Comparison of ENCODE assay signal across 13 cellular contexts in the genomic region with DNA sequence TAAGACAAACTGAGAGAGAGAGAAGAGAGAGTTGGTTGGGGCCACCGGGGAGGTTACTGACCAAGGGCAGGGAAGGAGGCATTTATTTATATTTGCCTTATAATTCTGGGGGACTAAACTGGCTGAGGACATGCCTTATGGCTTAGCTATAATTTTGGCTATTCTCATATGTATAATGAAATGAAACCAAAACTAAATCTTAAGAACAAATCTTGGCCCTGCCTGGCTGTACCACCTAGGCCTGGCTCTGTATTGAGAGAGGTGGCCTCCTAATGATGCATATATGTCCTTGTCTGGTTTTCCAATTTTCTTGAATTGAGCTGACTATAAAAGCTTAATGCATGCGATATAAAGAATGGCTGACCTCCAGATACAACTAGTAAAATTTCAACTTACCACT. TPM values are rescaled to one million over a fixed set of nuclear protein-coding genes. Genes with fewer than 3 reads are reported as not detected.
DNase-seq lines count a peak whose midpoint lies in the region; ATAC-seq, FAIRE-seq and TF ChIP-seq lines count a peak whose summit lies in the region.
"Had no signal": no experiment of that assay in that cellular context is flagged by ENCODE, and none has a peak within 500 bp of the region (broad histone marks: within the 10 kb centered on the region; RNA-seq: fewer than 3 reads in every experiment).

No MANE protein-coding gene starts in this region.

- H3K4me3 ChIP-seq in CD8-positive, alpha-beta T cell (ENCODE audit: low read depth, low read length) = no peak overlapping the region
- H3K4me3 ChIP-seq in PC-3 (ENCODE audit: low read length) (peak overlapping the region; percentile 31; the same call in 1 of the 2 replicates), psoas muscle (no peak overlapping the region), kidney (ENCODE audit: low read length in 2 of 2) (no peak overlapping the region)
- H3K4me3 ChIP-seq: cardiac muscle cell had no signal

- peak overlapping the region; percentile 23; the same call in 1 of the 2 replicates for H3K9ac ChIP-seq in PC-3 (ENCODE audit: low read length)
- H3K9ac ChIP-seq in kidney (ENCODE audit: low read length in 2 of 2) = no peak overlapping the region
- H3K9ac ChIP-seq: SK-N-SH had no signal

- H2AFZ ChIP-seq in PC-3 (ENCODE audit: low read length) = peak overlapping the region; percentile 55

- H3K36me3 Mint-ChIP-seq in CD8-positive, alpha-beta T cell = peaks cover 18% of the 10 kb centered on the region
- peaks cover 14% of the 10 kb centered on the region for H3K36me3 Mint-ChIP-seq in central memory CD8-positive, alpha-beta T cell (ENCODE audit: insufficient read depth)
- H3K36me3 Mint-ChIP-seq in HFFc6 (ENCODE audit: low read depth) = peaks cover 9% of the 10 kb centered on the region

- H3K27me3 ChIP-seq in CD8-positive, alpha-beta T cell (ENCODE audit: insufficient read depth, low read length) = no peaks in the 10 kb centered on the region
- H3K27me3 ChIP-seq in PC-3 (ENCODE audit: low read length) (no peaks in the 10 kb centered on the region), psoas muscle (ENCODE audit: insufficient read depth in 3 of 3, low read length in 2 of 3) (no peaks in the 10 kb centered on the region)
- H3K27me3 ChIP-seq: cardiac muscle cell had no signal

- no peaks in the 10 kb centered on the region for H3K27me3 Mint-ChIP-seq in CD8-positive, alpha-beta T cell (ENCODE audit: low read depth)
- no peaks in the 10 kb centered on the region for H3K27me3 Mint-ChIP-seq in central memory CD8-positive, alpha-beta T cell
- H3K27me3 Mint-ChIP-seq in HFFc6 (ENCODE audit: insufficient read depth) = no peaks in the 10 kb centered on the region; the same call in 1 of the 2 replicates

- peaks cover 40% of the 10 kb centered on the region for H3K4me1 Mint-ChIP-seq in CD8-positive, alpha-beta T cell (ENCODE audit: low read depth)
- H3K4me1 Mint-ChIP-seq in central memory CD8-positive, alpha-beta T cell = peaks cover 37% of the 10 kb centered on the region
- H3K4me1 Mint-ChIP-seq in HFFc6 (ENCODE audit: low read depth) = peaks cover 14% of the 10 kb centered on the region

- TF ChIP-seq CTCF in CD8-positive, alpha-beta T cell (IDR thresholded peaks at IDR 0.05) = no peak
- no peak for TF ChIP-seq CTCF in PC-3 (conservative IDR thresholded peaks at IDR 0.05; ENCODE audit: low read depth, low read length)
- no peak for TF ChIP-seq CTCF in psoas muscle (IDR thresholded peaks at IDR 0.05)
- TF ChIP-seq CTCF in kidney (IDR thresholded peaks at IDR 0.05; ENCODE audit: borderline replicate concordance, extremely low read depth, insufficient read depth) = no peak
- TF ChIP-seq CTCF in HFFc6 (IDR thresholded peaks at IDR 0.05) = no peak

- H3K27ac ChIP-seq in CD8-positive, alpha-beta T cell (ENCODE audit: low read depth, low read length) = no peak overlapping the region
- H3K27ac ChIP-seq in PC-3 (ENCODE audit: low read length) = peak overlapping the region; percentile 12; the same call in 1 of the 2 replicates
- H3K27ac ChIP-seq in psoas muscle = peak overlapping the region; percentile 7
- H3K27ac ChIP-seq in kidney (ENCODE audit: low read depth in 2 of 2, low read length in 2 of 2) = no peak overlapping the region
- H3K27ac ChIP-seq: cardiac muscle cell had no signal

- peak overlapping the region; percentile 80 for H3K27ac Mint-ChIP-seq in CD8-positive, alpha-beta T cell
- H3K27ac Mint-ChIP-seq in central memory CD8-positive, alpha-beta T cell (ENCODE audit: low read depth) = peak overlapping the region; percentile 92
- no peak overlapping the region for H3K27ac Mint-ChIP-seq in HFFc6
- H3K27ac Mint-ChIP-seq: WTC11 had no signal

- DNase-seq in CD8-positive, alpha-beta T cell = no peak
- DNase-seq in PC-3 (no peak), psoas muscle (no peak), kidney (no peak), HFFc6 (no peak)
- DNase-seq in central memory CD8-positive, alpha-beta T cell (ENCODE audit: low spot score in 2 of 2) = no peak
- DNase-seq: C1 segment of cervical spinal cord, SK-N-SH had no signal

- peaks cover 9% of the 10 kb centered on the region for H4K20me1 ChIP-seq in PC-3 (ENCODE audit: low read length)

- no peaks in the 10 kb centered on the region for H3F3A ChIP-seq in PC-3 (ENCODE audit: low read length, unreplicated experiment)

- ATAC-seq in CD8-positive, alpha-beta T cell = no peak
- ATAC-seq in PC-3 (no peak), psoas muscle (no peak), HG03025 (IDR thresholded peaks at IDR 0.05; ENCODE audit: low FRiP score, unreplicated experiment) (no peak), HG03095 (IDR thresholded peaks at IDR 0.05; ENCODE audit: unreplicated experiment) (no peak)
- no peak for ATAC-seq in central memory CD8-positive, alpha-beta T cell (replicated peaks; ENCODE audit: extremely low read depth, poor library complexity, severe bottlenecking)
- ATAC-seq: WTC11 had no signal

- POLR2A ChIA-PET in CD8-positive, alpha-beta T cell (lab: Charles Lee) = interaction anchor here (1.0 to 1.2 kb wide), 2 partner anchors 17 to 127 kb away, joined by 3 read pairs; no protein-coding TSS in a partner anchor
- POLR2A ChIA-PET in PC-3 (lab: Charles Lee; ENCODE audit: unreplicated experiment) = interaction anchor here (0.7 kb wide), 1 partner anchor 134 kb away, joined by 4 read pairs; no protein-coding TSS in a partner anchor

- CTCF ChIA-PET in CD8-positive, alpha-beta T cell (lab: Charles Lee) = interaction anchor here (12.9 kb wide), 1 partner anchor 154 kb away, joined by 168 read pairs; no protein-coding TSS in a partner anchor
- CTCF ChIA-PET in PC-3 (lab: Charles Lee) = no interaction called here

- H3K4me2 ChIP-seq in PC-3 (ENCODE audit: low read length) = peak overlapping the region; percentile 70
- H3K4me2 ChIP-seq: SK-N-SH had no signal

- no peak for FAIRE-seq in kidney (lab: Jason Lieb, UNC)
- FAIRE-seq: HTR-8/SVneo had no signal

- no peaks in the 10 kb centered on the region for H3K9me2 ChIP-seq in PC-3 (replicated peaks; ENCODE audit: low read length)
- H3K9me2 ChIP-seq: SK-N-SH had no signal

- H3K4me1 ChIP-seq in CD8-positive, alpha-beta T cell (ENCODE audit: insufficient read depth, low read length) = peaks cover 26% of the 10 kb centered on the region
- H3K4me1 ChIP-seq in PC-3 (ENCODE audit: insufficient read depth, low read length) (peaks cover 26% of the 10 kb centered on the region), psoas muscle (peaks cover 38% of the 10 kb centered on the region), kidney (ENCODE audit: control insufficient read depth in 1 of 2, insufficient read depth in 1 of 2, low read depth in 1 of 2, low read length in 2 of 2) (peaks cover 8 to 9% of the 10 kb centered on the region in 2 donors)

- H3K9me3 ChIP-seq in CD8-positive, alpha-beta T cell (ENCODE audit: low read length) = no peaks in the 10 kb centered on the region
- H3K9me3 ChIP-seq in PC-3 (ENCODE audit: low read length) = no peaks in the 10 kb centered on the region
- H3K9me3 ChIP-seq in psoas muscle = no peaks in the 10 kb centered on the region
- no peaks in the 10 kb centered on the region for H3K9me3 ChIP-seq in kidney (ENCODE audit: control insufficient read depth in 1 of 2, low read length in 2 of 2)
- H3K9me3 ChIP-seq: SK-N-SH had no signal

- no TSS peak for BruUV-seq in PC-3 (replicated peaks; lab: Mats Ljungman, UMichigan)

- H3K9me3 Mint-ChIP-seq in CD8-positive, alpha-beta T cell = no peaks in the 10 kb centered on the region
- no peaks in the 10 kb centered on the region for H3K9me3 Mint-ChIP-seq in central memory CD8-positive, alpha-beta T cell
- H3K9me3 Mint-ChIP-seq in HFFc6 = no peaks in the 10 kb centered on the region
- H3K9me3 Mint-ChIP-seq: WTC11 had no signal

- intact Hi-C loops in CD8-positive, alpha-beta T cell (cut with DNase I, micrococcal nuclease) = no loop called here
- intact Hi-C loops in PC-3 (cut with micrococcal nuclease) = no loop called here
- intact Hi-C loops in psoas muscle (cut with DNase I) = no loop called here
- intact Hi-C loops in kidney (cut with DNase I) = no loop called here

- peaks cover 28% of the 10 kb centered on the region for H3K79me2 ChIP-seq in PC-3 (ENCODE audit: low read length)

- WGBS in psoas muscle, 3 donors = 89 to 95% (median 93%) methylated on average over 2 of the region's 2 CpGs

- H3K36me3 ChIP-seq in CD8-positive, alpha-beta T cell (ENCODE audit: insufficient read depth, low read length) = no peaks in the 10 kb centered on the region
- H3K36me3 ChIP-seq in PC-3 (ENCODE audit: low read depth, low read length) = no peaks in the 10 kb centered on the region
- H3K36me3 ChIP-seq in psoas muscle (ENCODE audit: insufficient read depth in 1 of 2, low read depth in 1 of 2) = no peaks in the 10 kb centered on the region
- H3K36me3 ChIP-seq in kidney (ENCODE audit: control insufficient read depth in 1 of 2, insufficient read depth in 2 of 2, low read length in 2 of 2) = no peaks in the 10 kb centered on the region
- H3K36me3 ChIP-seq: cardiac muscle cell had no signal

- peak overlapping the region; percentile 20 for H3K4me3 Mint-ChIP-seq in CD8-positive, alpha-beta T cell
- peak overlapping the region; percentile 44 for H3K4me3 Mint-ChIP-seq in central memory CD8-positive, alpha-beta T cell
- no peak overlapping the region for H3K4me3 Mint-ChIP-seq in HFFc6
- H3K4me3 Mint-ChIP-seq: WTC11 had no signal

RNA-seq across cellular contexts. Expression of a gene that starts 3.5 kb away (rescaled TPM):
- 100 to 1,000 TPM; 331 to 334 TPM for total RNA-seq in CD8-positive, alpha-beta T cell
- 84.2 and 101 TPM in 2 replicates for total RNA-seq in PC-3 (2014; rRNA removed)
- total RNA-seq in psoas muscle = 100 to 1,000 TPM; 448 to 628 (median 556) TPM
- polyA plus RNA-seq in psoas muscle = 100 to 1,000 TPM; 191 to 373 (median 226) TPM
- total RNA-seq in kidney = 358 TPM
- polyA plus RNA-seq in kidney (ENCODE audit: insufficient read depth, low read depth, low replicate concordance) = 63.3 TPM
- total RNA-seq in HFFc6 (2021; fragmentation: NEBNext Ultra II Directional; extraction: Animal tissue kit (Norgen Biotek cat#: 25700)) = 100 to 1,000 TPM; 188 to 209 (median 202) TPM

Comparison
In these comparisons a context has a peak if more than half of its experiments do, and no peak if none do; other contexts are left out.
1. H3K27ac ChIP-seq: peak in PC-3 (single experiment) and psoas muscle (single experiment); none in CD8-positive, alpha-beta T cell (single experiment) and kidney (0 of 2).